8 cellular contexts compared by ENCODE assay signal in genomic region chr7:30445770-30446169, GRCh38. TPM values are rescaled to one million over a fixed set of nuclear protein-coding genes. Genes with fewer than 3 reads are reported as not detected.
DNase-seq lines count a peak whose midpoint lies in the region; ATAC-seq and TF ChIP-seq lines count a peak whose summit lies in the region.

No MANE protein-coding gene starts in this region.

- no peaks in the 10 kb centered on the region for H3K4me1 ChIP-seq in DND-41 (ENCODE audit: insufficient read depth, low read length)

- H3K27me3 Mint-ChIP-seq in T-helper 1 cell treated with Interleukin-12 subunit alpha and Interleukin-12 subunit beta and Interleukin-4 antibody, amounts not matched to agents 30 μg/mL and 1 μg/mL, for 36 hours (ENCODE audit: low read depth) = no peaks in the 10 kb centered on the region
- H3K27me3 Mint-ChIP-seq in stimulated activated memory B cell treated with anti-CD40 and anti-IgM and Interleukin-4, amounts not matched to agents 10 μg/mL and 1 μg/mL and 100 μg/mL, for 72 hours = no peaks in the 10 kb centered on the region

- peaks cover 7% of the 10 kb centered on the region for H3K36me3 Mint-ChIP-seq in T-helper 1 cell treated with Interleukin-12 subunit alpha and Interleukin-12 subunit beta and Interleukin-4 antibody, amounts not matched to agents 30 μg/mL and 1 μg/mL, for 36 hours (ENCODE audit: low read depth)
- peaks cover 17% of the 10 kb centered on the region for H3K36me3 Mint-ChIP-seq in stimulated activated memory B cell treated with anti-CD40 and anti-IgM and Interleukin-4, amounts not matched to agents 10 μg/mL and 1 μg/mL and 100 μg/mL, for 72 hours

- DNase-seq in DND-41 (peak; percentile 40), astrocyte of the hippocampus (ENCODE audit: low read depth, low spot score) (peak; percentile 71), medulla oblongata (ENCODE audit: extremely low spot score) (peak; percentile 86), 8988T (no peak)
- DNase-seq in Jurkat, Clone E6-1 (ENCODE audit: low read depth, low spot score) = peak; percentile 91

- no peak overlapping the region for H3K27ac ChIP-seq in DND-41 (ENCODE audit: low read length)

- peaks cover 9% of the 10 kb centered on the region for H3K4me1 Mint-ChIP-seq in T-helper 1 cell treated with Interleukin-12 subunit alpha and Interleukin-12 subunit beta and Interleukin-4 antibody, amounts not matched to agents 30 μg/mL and 1 μg/mL, for 36 hours (ENCODE audit: low read depth)
- H3K4me1 Mint-ChIP-seq in stimulated activated memory B cell treated with anti-CD40 and anti-IgM and Interleukin-4, amounts not matched to agents 10 μg/mL and 1 μg/mL and 100 μg/mL, for 72 hours = peaks cover 11% of the 10 kb centered on the region

- H4K20me1 ChIP-seq in DND-41 (ENCODE audit: insufficient read depth, low read length) = no peaks in the 10 kb centered on the region

- no peak overlapping the region for H3K4me3 Mint-ChIP-seq in T-helper 1 cell treated with Interleukin-12 subunit alpha and Interleukin-12 subunit beta and Interleukin-4 antibody, amounts not matched to agents 30 μg/mL and 1 μg/mL, for 36 hours
- no peak overlapping the region for H3K4me3 Mint-ChIP-seq in stimulated activated memory B cell treated with anti-CD40 and anti-IgM and Interleukin-4, amounts not matched to agents 10 μg/mL and 1 μg/mL and 100 μg/mL, for 72 hours

- H3K27me3 ChIP-seq in DND-41 (ENCODE audit: insufficient read depth, low read length, poor library complexity) = no peaks in the 10 kb centered on the region

- no peaks in the 10 kb centered on the region for H3K79me2 ChIP-seq in DND-41 (ENCODE audit: insufficient read depth, low read length)

- H3K27ac Mint-ChIP-seq in T-helper 1 cell treated with Interleukin-12 subunit alpha and Interleukin-12 subunit beta and Interleukin-4 antibody, amounts not matched to agents 30 μg/mL and 1 μg/mL, for 36 hours = peak overlapping the region; percentile 67
- peak overlapping the region; percentile 79 for H3K27ac Mint-ChIP-seq in stimulated activated memory B cell treated with anti-CD40 and anti-IgM and Interleukin-4, amounts not matched to agents 10 μg/mL and 1 μg/mL and 100 μg/mL, for 72 hours

- no peak overlapping the region for H3K4me3 ChIP-seq in DND-41 (ENCODE audit: low read depth in 1 of 2, low read length in 2 of 2)
- no peak overlapping the region for H3K4me3 ChIP-seq in Jurkat, Clone E6-1 (ENCODE audit: low read length)

- H3K9me3 Mint-ChIP-seq in T-helper 1 cell treated with Interleukin-12 subunit alpha and Interleukin-12 subunit beta and Interleukin-4 antibody, amounts not matched to agents 30 μg/mL and 1 μg/mL, for 36 hours = no peaks in the 10 kb centered on the region
- H3K9me3 Mint-ChIP-seq in stimulated activated memory B cell treated with anti-CD40 and anti-IgM and Interleukin-4, amounts not matched to agents 10 μg/mL and 1 μg/mL and 100 μg/mL, for 72 hours = no peaks in the 10 kb centered on the region

- H3K9ac ChIP-seq in DND-41 (ENCODE audit: low read depth, low read length) = no peak overlapping the region

- peaks cover 52% of the 10 kb centered on the region for H3K36me3 ChIP-seq in DND-41 (ENCODE audit: insufficient read depth, low read length)

- ATAC-seq in DND-41 (ENCODE audit: insufficient read depth, low read depth) = peak; percentile 59
- ATAC-seq in GM21526 (IDR thresholded peaks at IDR 0.05; ENCODE audit: low FRiP score, unreplicated experiment) = peak; percentile 98
- ATAC-seq in stimulated activated memory B cell treated with anti-CD40 and anti-IgM and Interleukin-4, amounts not matched to agents 10 μg/mL and 1 μg/mL and 100 μg/mL, for 72 hours = peak; percentile 99

- no peaks in the 10 kb centered on the region for H3K9me3 ChIP-seq in DND-41 (ENCODE audit: insufficient read depth, low read length, severe bottlenecking)

- TF ChIP-seq CTCF in DND-41 (IDR thresholded peaks at IDR 0.05; ENCODE audit: borderline replicate concordance, extremely low read depth, low read length, poor library complexity, severe bottlenecking) = no peak

- no peak overlapping the region for H3K4me2 ChIP-seq in DND-41 (ENCODE audit: insufficient read depth, low read length)

- H2AFZ ChIP-seq in DND-41 (ENCODE audit: low read depth, low read length) = no peak overlapping the region

RNA-seq across cellular contexts. Expression of gene NOD1, which starts 32.8 kb away (rescaled TPM):
- polyA plus RNA-seq in Jurkat, Clone E6-1 (2012; ENCODE audit: insufficient read depth, insufficient read length) = 18.1 TPM

RNA-seq across cellular contexts. Expression of gene GGCT, which starts 58.9 kb away (rescaled TPM):
- 84.5 TPM for polyA plus RNA-seq in Jurkat, Clone E6-1 (2012; ENCODE audit: insufficient read depth, insufficient read length)
